Comparison of ENCODE assay signal across 22 cellular contexts in the genomic region with DNA sequence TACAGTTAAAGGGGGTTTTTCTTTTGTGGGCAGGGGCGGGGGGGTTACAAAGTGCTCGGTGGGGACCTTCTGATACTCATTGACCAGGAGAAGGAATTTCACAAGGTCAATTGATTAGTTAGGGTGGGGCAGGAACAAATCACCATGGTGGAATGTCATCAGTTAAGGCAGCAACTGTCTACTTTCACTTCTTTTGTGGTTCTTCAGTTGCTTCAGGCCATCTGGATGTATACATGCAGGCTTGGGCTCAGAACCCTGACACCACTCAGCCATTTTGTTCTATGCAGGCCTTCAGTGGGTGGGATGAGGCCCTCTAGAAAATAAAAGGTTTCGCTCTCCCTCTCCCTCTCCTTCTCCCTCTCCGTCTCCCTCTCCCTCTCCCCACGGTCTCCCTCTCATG. TPM values are rescaled to one million over a fixed set of nuclear protein-coding genes. Genes with fewer than 3 reads are reported as not detected.
DNase-seq lines count a peak whose midpoint lies in the region; ATAC-seq, FAIRE-seq and TF ChIP-seq lines count a peak whose summit lies in the region.
"Had no signal": no experiment of that assay in that cellular context is flagged by ENCODE, and none has a peak within 500 bp of the region (broad histone marks: within the 10 kb centered on the region; RNA-seq: fewer than 3 reads in every experiment).

No MANE protein-coding gene starts in this region.

- no peaks in the 10 kb centered on the region for H3K9me2 ChIP-seq in HCT116 (ENCODE audit: insufficient read depth)

- intact Hi-C loops in HCT116 (cut with micrococcal nuclease) (no loop called here), K562 (cut with micrococcal nuclease) (no loop called here)

- WGBS in K562 (ENCODE audit: insufficient coverage, low coverage, missing lambda C conversion rate), result 10% methylated on average over 3 of the region's 5 CpGs

- H3K9me3 ChIP-seq in HCT116 (ENCODE audit: control insufficient read depth in 1 of 2, insufficient read depth in 1 of 2, low read depth in 1 of 2, low read length in 2 of 2) (peaks cover 0 to 4% of the 10 kb centered on the region in 2 experiments; a peak in 1 of 4 replicates), K562 (replicated peaks; ENCODE audit: control insufficient read depth, insufficient read depth, low read depth, low read length) (no peaks in the 10 kb centered on the region)
- H3K9me3 ChIP-seq: A549 had no signal

- TF ChIP-seq CTCF in HCT116 (IDR thresholded peaks at IDR 0.05 in 2 of 3, conservative IDR thresholded peaks at IDR 0.05 in 1 of 3; ENCODE audit: borderline replicate concordance in 1 of 3, insufficient read depth in 1 of 3, low read depth in 2 of 3, low read length in 2 of 3) (no peak), K562 (IDR thresholded peaks at IDR 0.05 in 2 of 3, conservative IDR thresholded peaks at IDR 0.05 in 1 of 3; ENCODE audit: insufficient read depth in 2 of 3, low read depth in 1 of 3, low read length in 3 of 3) (no peak), mesothelial cell of epicardium (IDR thresholded peaks at IDR 0.05; ENCODE audit: unreplicated experiment) (no peak)

- H3K4me2 ChIP-seq in HCT116 (ENCODE audit: low read length) (no peak overlapping the region), K562 (ENCODE audit: insufficient read depth, low read length) (no peak overlapping the region)
- H3K4me2 ChIP-seq: A549; BLaER1 treated with 17β-estradiol and CSF1 and Interleukin-3, amounts not matched to agents 10 nM and 100 nM had no signal

- no peak overlapping the region for H3K27ac ChIP-seq in HCT116 (ENCODE audit: low read depth, low read length)
- no peak overlapping the region for H3K27ac ChIP-seq in K562 (ENCODE audit: extremely low read depth, low read depth, low read length)
- H3K27ac ChIP-seq: 22Rv1; A549; BLaER1 treated with 17β-estradiol and CSF1 and Interleukin-3, amounts not matched to agents 10 nM and 100 nM; C4-2B had no signal

- BruUV-seq in HCT116 (replicated peaks; lab: Mats Ljungman, UMichigan) (no TSS peak), K562 (replicated peaks; lab: Mats Ljungman, UMichigan) (no TSS peak)

- H3K4me3 Mint-ChIP-seq in activated CD8-positive, alpha-beta memory T cell treated with anti-CD3 and anti-CD28 coated beads, Interleukin-2, amount 10 ng/mL, durations not matched to agents 7 days and 5 days, result no peak overlapping the region
- no peak overlapping the region for H3K4me3 Mint-ChIP-seq in mesothelial cell of epicardium
- H3K4me3 Mint-ChIP-seq: B cell; CD4-positive, alpha-beta T cell; CD8-positive, alpha-beta T cell had no signal

- ATAC-seq in activated CD8-positive, alpha-beta memory T cell treated with anti-CD3 and anti-CD28 coated beads, Interleukin-2, amount 10 ng/mL, durations not matched to agents 7 days and 5 days, result no peak
- ATAC-seq in HCT116 (no peak), K562 (no peak)
- ATAC-seq: A549; CD8-positive, alpha-beta T cell had no signal

- FAIRE-seq in K562 (lab: Jason Lieb, UNC), result no peak
- FAIRE-seq: A549, D721Med, G401.6, GM12891, GM19239 had no signal

- CTCF ChIA-PET in activated CD8-positive, alpha-beta memory T cell treated with anti-CD3 and anti-CD28 coated beads, Interleukin-2, amount 10 ng/mL, durations not matched to agents 7 days and 5 days (lab: Charles Lee), result interaction anchor here (0.7 kb wide), 1 partner anchor 554 kb away, joined by 3 read pairs; no protein-coding TSS in a partner anchor
- CTCF ChIA-PET in HCT116 (lab: Charles Lee) (no interaction called here), K562 (lab: Yijun Ruan, JAX; ENCODE audit: low intra/inter-chr PET ratio) (no interaction called here)

- H3K4me1 ChIP-seq in HCT116 (ENCODE audit: control insufficient read depth in 1 of 2, insufficient read depth in 2 of 2, low read length in 2 of 2) (no peaks in the 10 kb centered on the region), K562 (replicated peaks in 1 of 2; ENCODE audit: control insufficient read depth in 2 of 2, insufficient read depth in 2 of 2, low read length in 2 of 2) (peaks cover 0 to 4% of the 10 kb centered on the region in 2 experiments; a peak in 2 of 5 replicates)
- H3K4me1 ChIP-seq: A549, Caco-2 had no signal

- DNase-seq in activated CD8-positive, alpha-beta memory T cell treated with anti-CD3 and anti-CD28 coated beads, Interleukin-2, amount 50 U/mL, for 48 hours, result peak; percentile 18
- DNase-seq in activated CD8-positive, alpha-beta memory T cell treated with anti-CD3 and anti-CD28 coated beads, Interleukin-2, amount 10 ng/mL, durations not matched to agents 7 days and 5 days, result no peak
- DNase-seq in HCT116 (ENCODE audit: low read depth, low spot score), result no peak
- DNase-seq in K562 (ENCODE audit: extremely low read depth in 1 of 4, low spot score in 3 of 4), result no peak
- DNase-seq in mesothelial cell of epicardium (ENCODE audit: low spot score in 2 of 2, unreplicated experiment in 2 of 2), result no peak
- DNase-seq: AML-193; Caco-2; Calu3; CD4-positive, alpha-beta T cell; CD8-positive, alpha-beta T cell; DMS79 treated with DMSO at 0.1 percent for 48 hours; GF-D8 had no signal

- RAD21 ChIA-PET in HCT116 (lab: Charles Lee; ENCODE audit: low non-redundant PET in 1 of 2, low total read pairs in 2 of 2, uncharacterized antibody in 2 of 2, unreplicated experiment in 2 of 2), result no interaction called here

- H4K20me1 ChIP-seq in HCT116 (ENCODE audit: insufficient read depth) (no peaks in the 10 kb centered on the region), K562 (replicated peaks; ENCODE audit: control insufficient read depth, insufficient read depth, low read length) (no peaks in the 10 kb centered on the region)
- H4K20me1 ChIP-seq: BLaER1 treated with 17β-estradiol and CSF1 and Interleukin-3, amounts not matched to agents 10 nM and 100 nM had no signal

- TF ChIP-seq RAD21 in HCT116 (IDR thresholded peaks at IDR 0.05; ENCODE audit: low read depth), result no peak
- no peak for TF ChIP-seq RAD21 in K562 (CRISPR knock-in tag; conservative IDR thresholded peaks at IDR 0.05 in 1 of 2, IDR thresholded peaks at IDR 0.05 in 1 of 2)

- POLR2A ChIA-PET in HCT116 (lab: Charles Lee) (no interaction called here), K562 (lab: Yijun Ruan, JAX) (no interaction called here)

- H2AFZ ChIP-seq in HCT116 (ENCODE audit: low read depth, low read length, poor library complexity, severe bottlenecking) (no peak overlapping the region), K562 (ENCODE audit: low read depth, low read length) (no peak overlapping the region)

- no peaks in the 10 kb centered on the region for H3K4me1 Mint-ChIP-seq in activated CD8-positive, alpha-beta memory T cell treated with anti-CD3 and anti-CD28 coated beads, Interleukin-2, amount 10 ng/mL, durations not matched to agents 7 days and 5 days
- H3K4me1 Mint-ChIP-seq in mesothelial cell of epicardium, result no peaks in the 10 kb centered on the region
- H3K4me1 Mint-ChIP-seq: B cell had no signal

- H3K4me3 ChIP-seq in HCT116 (replicated peaks in 1 of 2; ENCODE audit: low read depth in 1 of 2, low read length in 2 of 2) (no peak overlapping the region), K562 (no peak overlapping the region)
- H3K4me3 ChIP-seq: A549; BLaER1 treated with 17β-estradiol and CSF1 and Interleukin-3, amounts not matched to agents 10 nM and 100 nM had no signal

- in situ Hi-C loops in K562 (cut with MboI), result no loop called here

- H3K27me3 ChIP-seq in HCT116 (ENCODE audit: insufficient read depth, low read length) (no peaks in the 10 kb centered on the region; the same call in 1 of the 2 replicates), K562 (ENCODE audit: control insufficient read depth in 2 of 2, insufficient read depth in 2 of 2, low read length in 2 of 2) (peaks cover 24 to 53% of the 10 kb centered on the region in 2 experiments; a peak in 4 of 5 replicates)
- H3K27me3 ChIP-seq: BLaER1 treated with 17β-estradiol and CSF1 and Interleukin-3, amounts not matched to agents 10 nM and 100 nM had no signal

- no peaks in the 10 kb centered on the region for H3K9me1 ChIP-seq in K562 (ENCODE audit: control insufficient read depth, insufficient read depth, low read length)

- TF ChIP-seq POLR2A in HCT116 (IDR thresholded peaks at IDR 0.05; ENCODE audit: borderline replicate concordance, extremely low read depth, insufficient read depth, insufficient read length) (no peak), K562 (conservative IDR thresholded peaks at IDR 0.05) (no peak)

- no peaks in the 10 kb centered on the region for H3K36me3 Mint-ChIP-seq in activated CD8-positive, alpha-beta memory T cell treated with anti-CD3 and anti-CD28 coated beads, Interleukin-2, amount 10 ng/mL, durations not matched to agents 7 days and 5 days
- peaks cover 13% of the 10 kb centered on the region for H3K36me3 Mint-ChIP-seq in mesothelial cell of epicardium
- H3K36me3 Mint-ChIP-seq: CD8-positive, alpha-beta T cell had no signal

- H3K27ac Mint-ChIP-seq in activated CD8-positive, alpha-beta memory T cell treated with anti-CD3 and anti-CD28 coated beads, Interleukin-2, amount 10 ng/mL, durations not matched to agents 7 days and 5 days, result no peak overlapping the region
- H3K27ac Mint-ChIP-seq in mesothelial cell of epicardium, result no peak overlapping the region
- H3K27ac Mint-ChIP-seq: B cell; CD4-positive, alpha-beta T cell; CD8-positive, alpha-beta T cell had no signal

- H3K9ac ChIP-seq in HCT116 (ENCODE audit: low read length) (no peak overlapping the region), K562 (ENCODE audit: insufficient read depth in 1 of 2, low read depth in 2 of 2, low read length in 2 of 2) (no peak overlapping the region)
- H3K9ac ChIP-seq: BLaER1 treated with 17β-estradiol and CSF1 and Interleukin-3, amounts not matched to agents 10 nM and 100 nM had no signal

- H3K9me3 Mint-ChIP-seq in activated CD8-positive, alpha-beta memory T cell treated with anti-CD3 and anti-CD28 coated beads, Interleukin-2, amount 10 ng/mL, durations not matched to agents 7 days and 5 days (ENCODE audit: low read depth), result peaks cover 7% of the 10 kb centered on the region
- peaks cover 15% of the 10 kb centered on the region for H3K9me3 Mint-ChIP-seq in mesothelial cell of epicardium
- H3K9me3 Mint-ChIP-seq: CD4-positive, alpha-beta T cell; CD8-positive, alpha-beta T cell had no signal

- no peaks in the 10 kb centered on the region for H3K79me2 ChIP-seq in HCT116 (ENCODE audit: insufficient read depth, low read length)
- H3K79me2 ChIP-seq in K562 (ENCODE audit: control insufficient read depth, insufficient read depth, low read length), result no peaks in the 10 kb centered on the region

- no peaks in the 10 kb centered on the region for H3K27me3 Mint-ChIP-seq in activated CD8-positive, alpha-beta memory T cell treated with anti-CD3 and anti-CD28 coated beads, Interleukin-2, amount 10 ng/mL, durations not matched to agents 7 days and 5 days
- peaks cover 12% of the 10 kb centered on the region for H3K27me3 Mint-ChIP-seq in mesothelial cell of epicardium (ENCODE audit: low read depth)

- H3K36me3 ChIP-seq in HCT116 (ENCODE audit: control insufficient read depth in 1 of 2, insufficient read depth in 2 of 2, low read length in 2 of 2) (no peaks in the 10 kb centered on the region), K562 (ENCODE audit: control insufficient read depth, insufficient read depth, low read length) (no peaks in the 10 kb centered on the region)
- H3K36me3 ChIP-seq: BLaER1 treated with 17β-estradiol and CSF1 and Interleukin-3, amounts not matched to agents 10 nM and 100 nM had no signal

- TF ChIP-seq EP300 in K562 (IDR thresholded peaks at IDR 0.05; ENCODE audit: low read length), result no peak

RNA-seq across cellular contexts. Expression of a gene that starts 29.6 kb away (rescaled TPM):
- total RNA-seq in activated CD8-positive, alpha-beta memory T cell treated with anti-CD3 and anti-CD28 coated beads, Interleukin-2, amount 10 ng/mL, durations not matched to agents 7 days and 5 days, result 10 to 100 TPM; 20.5 to 41.4 TPM
- total RNA-seq in HCT116 (2021; ENCODE audit: unreplicated experiment) (not detected), K562 (2014; rRNA removed) (3.0 and 3.4 TPM in 2 replicates), K562 (2014; rRNA removed; fragmentation: Illumina TruSeq; extraction: Trizol) (0.86 and 1.4 TPM in 2 replicates), K562 (2015; rRNA removed; fragmentation: Illumina TruSeq; extraction: Trizol) (2.6 TPM in 2 replicates), K562 (2021) (4.8 and 5.9 TPM in 2 replicates), mesothelial cell of epicardium (0.94 to 1.8 TPM (median 1.2 TPM) in 3 replicates)
- not detected in 2 replicates for polyA plus RNA-seq in HCT116 (2012)
- total RNA-seq in K562 (2011; cell fraction: chromatin; rRNA removed; ENCODE audit: low replicate concordance), result 8.4 and 16.2 TPM in 2 replicates
- 7.1 and 8.5 TPM in 2 replicates for total RNA-seq in K562 (2011; cell fraction: nucleolus; rRNA removed)
- 4.3 and 5.9 TPM in 2 replicates for total RNA-seq in K562 (2011; cell fraction: nucleoplasm; rRNA removed)
- polyA plus RNA-seq in K562 (2011; rRNA removed) (4.2 and 9.4 TPM in 2 replicates), K562 (2014; fragmentation: Illumina TruSeq; extraction: Trizol) (0.79 and 2.8 TPM in 2 replicates), K562 (2014; fragmentation: Nextera tagmentation; extraction: Ambion mirVana) (under 1 TPM; 0.21 to 0.57 TPM), K562 (2014; rRNA removed) (3.3 and 7.3 TPM in 2 replicates)
- 4.4 and 6.2 TPM in 2 replicates for polyA plus RNA-seq in K562 (2011; cell fraction: cytosol; rRNA removed)
- 68.0 and 78.0 TPM in 2 replicates for polyA plus RNA-seq in K562 (2011; cell fraction: nucleus; rRNA removed)
- polyA plus RNA-seq in K562 (2012), result 8.2 and 19.1 TPM in 2 replicates
- 0.77 and 0.90 TPM in 2 replicates for polyA minus RNA-seq in K562 (2011; rRNA and poly(A)+ RNA removed)
- 1.4 and 3.4 TPM in 2 replicates for polyA minus RNA-seq in K562 (2011; cell fraction: cytosol; rRNA and poly(A)+ RNA removed)
- 10.0 and 10.3 TPM in 2 replicates for polyA minus RNA-seq in K562 (2011; cell fraction: nucleus; rRNA and poly(A)+ RNA removed)
- total RNA-seq: Calu3 had no signal
- polyA plus RNA-seq: A549 had no signal

RNA-seq across cellular contexts. Expression of a gene that starts 29.7 kb away (rescaled TPM):
- total RNA-seq in activated CD8-positive, alpha-beta memory T cell treated with anti-CD3 and anti-CD28 coated beads, Interleukin-2, amount 10 ng/mL, durations not matched to agents 7 days and 5 days, result 10 to 100 TPM; 28.3 to 49.2 TPM
- not detected for total RNA-seq in HCT116 (2021; ENCODE audit: unreplicated experiment)
- not detected in 2 replicates for polyA plus RNA-seq in HCT116 (2012)
- total RNA-seq in K562 (2011; cell fraction: chromatin; rRNA removed; ENCODE audit: low replicate concordance), result 1.6 and 4.7 TPM in 2 replicates
- total RNA-seq in K562 (2011; cell fraction: nucleolus; rRNA removed), result 2.4 and 3.5 TPM in 2 replicates
- 1.5 and 3.1 TPM in 2 replicates for total RNA-seq in K562 (2011; cell fraction: nucleoplasm; rRNA removed)
- total RNA-seq in K562 (2014; rRNA removed), result 1.3 and 2.0 TPM in 2 replicates
- 0.64 and 0.65 TPM in 2 replicates for total RNA-seq in K562 (2014; rRNA removed; fragmentation: Illumina TruSeq; extraction: Trizol)
- 2.3 and 2.5 TPM in 2 replicates for total RNA-seq in K562 (2015; rRNA removed; fragmentation: Illumina TruSeq; extraction: Trizol)
- 2.1 and 2.6 TPM in 2 replicates for total RNA-seq in K562 (2021)
- polyA plus RNA-seq in K562 (2011; rRNA removed), result 1.2 and 2.1 TPM in 2 replicates
- 0.91 and 2.0 TPM in 2 replicates for polyA plus RNA-seq in K562 (2011; cell fraction: cytosol; rRNA removed)
- polyA plus RNA-seq in K562 (2011; cell fraction: nucleus; rRNA removed), result 5.5 and 14.3 TPM in 2 replicates
- 4.3 and 4.5 TPM in 2 replicates for polyA plus RNA-seq in K562 (2012)
- polyA plus RNA-seq in K562 (2014; fragmentation: Illumina TruSeq; extraction: Trizol), result 1.0 and 1.3 TPM in 2 replicates
- polyA plus RNA-seq in K562 (2014; fragmentation: Nextera tagmentation; extraction: Ambion mirVana), result under 1 TPM; 0.10 to 0.15 TPM
- 2.0 and 2.1 TPM in 2 replicates for polyA plus RNA-seq in K562 (2014; rRNA removed)
- polyA minus RNA-seq in K562 (2011; rRNA and poly(A)+ RNA removed), result 0.99 and 1.0 TPM in 2 replicates
- 1.4 TPM in 1 of 2 replicates, not detected in the other for polyA minus RNA-seq in K562 (2011; cell fraction: cytosol; rRNA and poly(A)+ RNA removed)
- polyA minus RNA-seq in K562 (2011; cell fraction: nucleus; rRNA and poly(A)+ RNA removed), result 2.4 and 3.4 TPM in 2 replicates
- total RNA-seq in mesothelial cell of epicardium, result 0.25 to 0.29 TPM (median 0.27 TPM) in 3 replicates
- total RNA-seq: Calu3 had no signal
- polyA plus RNA-seq: A549, BJ had no signal

RNA-seq across cellular contexts. Expression of a gene that starts 45.7 kb away (rescaled TPM):
- total RNA-seq in activated CD8-positive, alpha-beta memory T cell treated with anti-CD3 and anti-CD28 coated beads, Interleukin-2, amount 10 ng/mL, durations not matched to agents 7 days and 5 days, result 100 to 1,000 TPM; 162 to 192 TPM
- total RNA-seq in HCT116 (2021; ENCODE audit: unreplicated experiment) (296 TPM), K562 (2014; rRNA removed) (43.3 and 67.2 TPM in 2 replicates), K562 (2014; rRNA removed; fragmentation: Illumina TruSeq; extraction: Trizol) (37.4 and 60.2 TPM in 2 replicates), K562 (2015; rRNA removed; fragmentation: Illumina TruSeq; extraction: Trizol) (61.7 and 64.8 TPM in 2 replicates), K562 (2021) (181 and 189 TPM in 2 replicates), mesothelial cell of epicardium (409 to 415 TPM (median 410 TPM) in 3 replicates)
- 454 and 578 TPM in 2 replicates for polyA plus RNA-seq in HCT116 (2012)
- 93.5 and 278 TPM in 2 replicates for total RNA-seq in K562 (2011; cell fraction: chromatin; rRNA removed; ENCODE audit: low replicate concordance)
- total RNA-seq in K562 (2011; cell fraction: nucleolus; rRNA removed), result 344 and 368 TPM in 2 replicates
- total RNA-seq in K562 (2011; cell fraction: nucleoplasm; rRNA removed), result 240 and 244 TPM in 2 replicates
- polyA plus RNA-seq in K562 (2011; rRNA removed) (76.9 and 103 TPM in 2 replicates), K562 (2014; fragmentation: Illumina TruSeq; extraction: Trizol) (163 and 169 TPM in 2 replicates), K562 (2014; fragmentation: Nextera tagmentation; extraction: Ambion mirVana) (1 to 10 TPM; 2.4 to 7.0 TPM), K562 (2014; rRNA removed) (105 and 114 TPM in 2 replicates)
- polyA plus RNA-seq in K562 (2011; cell fraction: cytosol; rRNA removed), result 177 and 219 TPM in 2 replicates
- 80.1 and 118 TPM in 2 replicates for polyA plus RNA-seq in K562 (2011; cell fraction: nucleus; rRNA removed)
- polyA plus RNA-seq in K562 (2012), result 157 and 238 TPM in 2 replicates
- 67.7 and 102 TPM in 2 replicates for polyA minus RNA-seq in K562 (2011; rRNA and poly(A)+ RNA removed)
- polyA minus RNA-seq in K562 (2011; cell fraction: cytosol; rRNA and poly(A)+ RNA removed), result 110 and 130 TPM in 2 replicates
- 23.2 and 30.1 TPM in 2 replicates for polyA minus RNA-seq in K562 (2011; cell fraction: nucleus; rRNA and poly(A)+ RNA removed)

Comparison
In these comparisons a context has a peak if more than half of its experiments do, and no peak if none do; other contexts are left out.
1. RNA of a gene that starts 29.7 kb away (total RNA-seq): 28.3 to 49.2 TPM in activated CD8-positive, alpha-beta memory T cell treated with anti-CD3 and anti-CD28 coated beads, Interleukin-2, amount 10 ng/mL, durations not matched to agents 7 days and 5 days; 0.64 to 4.7 TPM in K562, 0.25 to 0.29 TPM in mesothelial cell of epicardium and not detected in HCT116 (single experiment); every median in the first group is over 4 times any median in the second.